29 cellular contexts compared by ENCODE assay signal in the genomic region with DNA sequence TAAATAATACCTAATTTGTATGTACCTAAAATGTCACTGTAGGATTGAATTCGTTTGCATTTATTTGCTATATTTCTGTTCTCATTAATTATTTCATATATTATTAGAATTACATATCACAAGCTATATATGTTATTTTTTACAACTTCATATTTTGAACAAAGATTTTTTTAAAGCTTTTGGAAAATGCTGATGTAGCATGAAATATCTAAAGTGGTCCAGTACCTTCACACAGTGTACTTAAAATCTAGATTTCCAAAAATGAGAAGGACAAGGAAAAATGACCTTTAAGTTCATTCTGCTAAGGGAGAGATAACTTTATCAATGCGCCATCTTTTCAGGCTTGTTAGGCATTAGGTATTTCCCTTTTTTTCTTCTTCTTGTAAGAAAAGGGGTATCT.
"Had no signal": no experiment of that assay in that cellular context is flagged by ENCODE, and none has a peak within 500 bp of the region (broad histone marks: within the 10 kb centered on the region; RNA-seq: fewer than 3 reads in every experiment).

No MANE protein-coding gene starts in this region.

- H3K27me3 ChIP-seq: dorsolateral prefrontal cortex, gastrocnemius medialis, ovary, testis had no signal

- H2AFZ ChIP-seq: hepatocyte had no signal

- FAIRE-seq: colon, keratinocyte, urothelium cell line had no signal

- ATAC-seq: esophagus mucosa; gastrocnemius medialis; heart left ventricle; left ventricle myocardium superior; lower lobe of right lung; naive thymus-derived CD8-positive, alpha-beta T cell; psoas muscle; right cardiac atrium; stimulated activated memory B cell treated with anti-CD40 and anti-IgM and Interleukin-4, amounts not matched to agents 10 μg/mL and 1 μg/mL and 100 μg/mL, for 72 hours; stimulated activated naive CD8-positive, alpha-beta T cell treated with anti-CD3 and anti-CD28 coated beads, Interleukin-15, Interleukin-2, amounts not matched to agents 100 U/mL and 50 U/mL, for 24 hours had no signal

- DNase-seq: dorsolateral prefrontal cortex; effector CD4-positive, alpha-beta T cell; foreskin fibroblast; gastrocnemius medialis; heart left ventricle; immature natural killer cell; left ventricle myocardium superior; lower lobe of right lung; naive thymus-derived CD8-positive, alpha-beta T cell; nephron progenitor cell; occipital lobe; ovary; posterior cingulate gyrus; psoas muscle; right cardiac atrium; spleen; stimulated activated CD4-positive, alpha-beta T cell treated with anti-CD3 and anti-CD28 coated beads, Interleukin-4, amount 100 ng/mL, for 4 hours; stimulated activated naive CD8-positive, alpha-beta T cell treated with anti-CD3 and anti-CD28 coated beads, Interleukin-15, Interleukin-2, amounts not matched to agents 100 U/mL and 50 U/mL, for 24 hours; substantia nigra; testis; tibial artery had no signal

- H3K4me1 ChIP-seq: psoas muscle, testis had no signal

- H3K27ac ChIP-seq: dorsolateral prefrontal cortex, epithelial cell of prostate, gastrocnemius medialis, hepatocyte, lower lobe of right lung, ovary, psoas muscle, skin epidermis, spleen, testis, tibial artery had no signal

- H3K4me3 ChIP-seq: gastrocnemius medialis, hepatocyte, lower lobe of right lung, ovary, psoas muscle, skin epidermis, spleen, testis, tibial artery had no signal

- H3K4me2 ChIP-seq: hepatocyte had no signal

- H3K79me2 ChIP-seq: hepatocyte had no signal

- H3K9me3 ChIP-seq: gastrocnemius medialis, heart left ventricle, lower lobe of right lung, ovary, psoas muscle, spleen, testis, tibial artery had no signal

- H3K36me3 ChIP-seq: gastrocnemius medialis, heart left ventricle, lower lobe of right lung, ovary, spleen, tibial artery had no signal
